ENCODE assay signal across 3 cellular contexts in the genomic region with DNA sequence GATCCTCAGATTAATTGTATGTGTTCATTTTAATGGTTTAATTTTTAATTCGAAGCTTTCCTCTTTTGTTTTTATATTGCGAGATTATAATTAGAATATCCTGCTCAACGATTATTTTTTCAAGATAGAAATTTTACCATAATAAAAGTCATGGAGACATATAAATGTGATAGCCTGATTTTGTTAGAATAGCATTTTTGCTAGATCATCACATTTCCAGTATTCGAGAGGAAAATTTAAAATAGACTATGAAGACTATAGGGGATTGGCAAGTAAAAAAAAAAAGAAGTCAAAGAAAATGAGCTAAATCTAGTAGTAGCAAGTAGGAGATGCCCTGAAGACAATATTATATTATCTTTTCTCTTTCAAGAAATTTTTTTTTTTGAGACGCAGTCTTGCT.
TF ChIP-seq lines count a peak whose summit lies in the region.

No MANE protein-coding gene starts in this region.

TF ChIP-seq in HepG2, 621 proteins besides CTCF, POLR2A, EP300 and RAD21:
- TF ChIP-seq GTF2F1 (IDR thresholded peaks at IDR 0.05; ENCODE audit: low read length) (no peak), MAFK (conservative IDR thresholded peaks at IDR 0.05 in 1 of 2, IDR thresholded peaks at IDR 0.05 in 1 of 2; ENCODE audit: low read length in 2 of 2) (peak; percentile 83 to 89), MAFF (IDR thresholded peaks at IDR 0.05; ENCODE audit: low read depth, low read length) (peak; percentile 81)

TF ChIP-seq in IMR-90, 13 proteins besides CTCF, POLR2A, EP300 and RAD21:
- no peak for TF ChIP-seq FOS (IDR thresholded peaks at IDR 0.05; ENCODE audit: low read depth, low read length)
- TF ChIP-seq MAZ (IDR thresholded peaks at IDR 0.05; ENCODE audit: borderline replicate concordance, low read depth, low read length): no peak
- no peak for TF ChIP-seq SMC3 (IDR thresholded peaks at IDR 0.05; ENCODE audit: low read depth, low read length)
- peak; percentile 85 for TF ChIP-seq MAFK (IDR thresholded peaks at IDR 0.05; ENCODE audit: low read depth, low read length)
- TF ChIP-seq, protein P1, sequence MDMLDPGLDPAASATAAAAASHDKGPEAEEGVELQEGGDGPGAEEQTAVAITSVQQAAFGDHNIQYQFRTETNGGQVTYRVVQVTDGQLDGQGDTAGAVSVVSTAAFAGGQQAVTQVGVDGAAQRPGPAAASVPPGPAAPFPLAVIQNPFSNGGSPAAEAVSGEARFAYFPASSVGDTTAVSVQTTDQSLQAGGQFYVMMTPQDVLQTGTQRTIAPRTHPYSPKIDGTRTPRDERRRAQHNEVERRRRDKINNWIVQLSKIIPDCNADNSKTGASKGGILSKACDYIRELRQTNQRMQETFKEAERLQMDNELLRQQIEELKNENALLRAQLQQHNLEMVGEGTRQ (IDR thresholded peaks at IDR 0.05; ENCODE audit: low read depth, low read length): no peak
- TF ChIP-seq MXI1 (IDR thresholded peaks at IDR 0.05; ENCODE audit: borderline replicate concordance, low read depth, low read length): no peak

TF ChIP-seq in H1, 55 proteins besides CTCF, POLR2A, EP300 and RAD21:
- TF ChIP-seq MAFK (IDR thresholded peaks at IDR 0.05; ENCODE audit: low read depth, low read length) (peak; percentile 57; the same call in 1 of the 2 replicates), SP4 (IDR thresholded peaks at IDR 0.05; ENCODE audit: low read length) (no peak), CBX8 (IDR thresholded peaks at IDR 0.05; ENCODE audit: borderline replicate concordance, low read depth, low read length) (no peak), POU5F1 (IDR thresholded peaks at IDR 0.05; ENCODE audit: low read depth, low read length) (no peak)
